In genomic region chr5:96781031-96781733, GRCh38 we compare ENCODE assay signal across 10 cellular contexts. TPM values are rescaled to one million over a fixed set of nuclear protein-coding genes. Genes with fewer than 3 reads are reported as not detected.
DNase-seq lines count a peak whose midpoint lies in the region; ATAC-seq and TF ChIP-seq lines count a peak whose summit lies in the region.
"Had no signal": no experiment of that assay in that cellular context is flagged by ENCODE, and none has a peak within 500 bp of the region (broad histone marks: within the 10 kb centered on the region; RNA-seq: fewer than 3 reads in every experiment).

No MANE protein-coding gene starts in this region.

- H3K4me1 ChIP-seq in Panc1 (ENCODE audit: control insufficient read depth, insufficient read depth, low read length) (peaks cover 14% of the 10 kb centered on the region), esophagus squamous epithelium (peaks cover 0 to 33% (median 14%) of the 10 kb centered on the region in 3 donors), neuronal stem cell (ENCODE audit: control insufficient read depth in 2 of 2, insufficient read depth in 1 of 2, low read depth in 1 of 2, low read length in 2 of 2) (no peaks in the 10 kb centered on the region)

- no peak overlapping the region for H4K8ac ChIP-seq in neuronal stem cell (ENCODE audit: low read depth, low read length)

- no peak overlapping the region for H4K91ac ChIP-seq in neuronal stem cell (ENCODE audit: low read depth, low read length, poor library complexity)

- no peak overlapping the region for H3K4me2 ChIP-seq in neuronal stem cell (ENCODE audit: insufficient read depth, low read length, poor library complexity, severe bottlenecking)

- POLR2A ChIA-PET in Panc1 (lab: Charles Lee), result no interaction called here

- no peak for TF ChIP-seq POLR2A in esophagus squamous epithelium (IDR thresholded peaks at IDR 0.05)

- WGBS in esophagus squamous epithelium, 2 donors, result 27 to 37% methylated on average over 1 of the region's 1 CpG
- WGBS in neuronal stem cell (ENCODE audit: extremely low coverage in 2 of 2, insufficient read length in 2 of 2, insufficient replicate concordance in 1 of 2), 2 donors, result no CpG with 5 or more reads among the region's 1 CpG

- H3K18ac ChIP-seq in neuronal stem cell (ENCODE audit: low read length), result no peak overlapping the region

- no peak overlapping the region for H2BK5ac ChIP-seq in neuronal stem cell (ENCODE audit: low read length)

- no peak overlapping the region for H3K14ac ChIP-seq in neuronal stem cell (ENCODE audit: low read length)

- H3K36me3 ChIP-seq in Panc1 (ENCODE audit: control insufficient read depth, insufficient read depth, low read length) (peaks cover 7% of the 10 kb centered on the region), esophagus squamous epithelium (peaks cover 0 to 89% (median 6%) of the 10 kb centered on the region in 3 donors), neuronal stem cell (replicated peaks in 1 of 2; ENCODE audit: control insufficient read depth in 2 of 2, insufficient read depth in 2 of 2, low read length in 2 of 2) (peaks cover 1 to 95% of the 10 kb centered on the region in 2 donors)

- no peak overlapping the region for H2AK5ac ChIP-seq in neuronal stem cell (ENCODE audit: low read depth, low read length)

- H3K4ac ChIP-seq in neuronal stem cell (ENCODE audit: low read length), result no peak overlapping the region

- no peaks in the 10 kb centered on the region for H3K27me3 ChIP-seq in Panc1 (ENCODE audit: control insufficient read depth, insufficient read depth, low read length)
- H3K27me3 ChIP-seq in esophagus squamous epithelium, result no peaks in the 10 kb centered on the region
- no peaks in the 10 kb centered on the region for H3K27me3 ChIP-seq in neuronal stem cell (ENCODE audit: control insufficient read depth in 3 of 3, insufficient read depth in 3 of 3, low read depth in 1 of 3, low read length in 3 of 3)

- no peak overlapping the region for H2BK12ac ChIP-seq in neuronal stem cell (ENCODE audit: low read length)

- ATAC-seq in Panc1 (peak; percentile 55), GM21515 (IDR thresholded peaks at IDR 0.05; ENCODE audit: unreplicated experiment) (no peak)

- DNase-seq in GM03348 (ENCODE audit: low spot score) (peak; percentile 39), Panc1 (ENCODE audit: low read depth, low spot score) (no peak), esophagus squamous epithelium (lab: John Stamatoyannopoulos, UW) (no peak), retinal pigment epithelial cell (ENCODE audit: low read depth) (peak; percentile 65), DMS53 (lab: John Stamatoyannopoulos, UW) (no peak), neuronal stem cell (ENCODE audit: low spot score) (no peak), NOMO-1 (lab: John Stamatoyannopoulos, UW; ENCODE audit: unreplicated experiment in 2 of 2) (no peak)
- DNase-seq: cortex of kidney, NCI-H1092 had no signal

- CTCF ChIA-PET in Panc1 (lab: Charles Lee), result no interaction called here

- H3K27ac ChIP-seq in Panc1 (ENCODE audit: low read length) (0 out of 2 replicates have a peak overlapping the region, but pooled peaks have one; percentile 40), esophagus squamous epithelium (peak overlapping the region; percentile 9 to 50 (median 26)), neuronal stem cell (replicated peaks; ENCODE audit: low read length) (no peak overlapping the region)

- H3K23ac ChIP-seq in neuronal stem cell (ENCODE audit: low read depth, low read length, poor library complexity), result no peak overlapping the region

- in situ Hi-C loops in Panc1 (cut with HindIII; ENCODE audit: low pct_unique_long_range_greater_than_20kb, low sequenced_read_pairs), result no loop called here

- no peak for TF ChIP-seq CTCF in Panc1 (IDR thresholded peaks at IDR 0.05)
- TF ChIP-seq CTCF in esophagus squamous epithelium (IDR thresholded peaks at IDR 0.05), result no peak
- no peak for TF ChIP-seq CTCF in retinal pigment epithelial cell (conservative IDR thresholded peaks at IDR 0.05; ENCODE audit: low read depth, low read length)

- H2BK120ac ChIP-seq in neuronal stem cell (ENCODE audit: low read depth, low read length), result no peak overlapping the region

- intact Hi-C loops in Panc1 (cut with micrococcal nuclease; ENCODE audit: unreplicated experiment), result no loop called here
- intact Hi-C loops in esophagus squamous epithelium (cut with DNase I), result no loop called here

- H3K9me3 ChIP-seq in Panc1 (ENCODE audit: control insufficient read depth, insufficient read depth, low read depth, low read length) (no peaks in the 10 kb centered on the region), esophagus squamous epithelium (no peaks in the 10 kb centered on the region), neuronal stem cell (replicated peaks in 1 of 2; ENCODE audit: control insufficient read depth in 2 of 2, insufficient read depth in 1 of 2, low read depth in 1 of 2, low read length in 2 of 2) (no peaks in the 10 kb centered on the region)

- H3K9ac ChIP-seq in neuronal stem cell (ENCODE audit: low read depth, low read length, poor library complexity), result no peak overlapping the region

- no TSS peak for BruUV-seq in Panc1 (replicated peaks; lab: Mats Ljungman, UMichigan)

- H3K4me3 ChIP-seq in Panc1 (ENCODE audit: low read depth in 2 of 2, low read length in 2 of 2) (no peak overlapping the region), esophagus squamous epithelium (no peak overlapping the region), retinal pigment epithelial cell (ENCODE audit: low read length) (no peak overlapping the region), neuronal stem cell (ENCODE audit: low read length in 2 of 2) (no peak overlapping the region)

- H3K79me1 ChIP-seq in neuronal stem cell (ENCODE audit: low read depth, low read length), result no peaks in the 10 kb centered on the region

- H2BK15ac ChIP-seq in neuronal stem cell (ENCODE audit: low read length), result no peak overlapping the region

- no peak overlapping the region for H2AFZ ChIP-seq in neuronal stem cell (ENCODE audit: low read length)

RNA-seq across cellular contexts. Expression of gene ERAP1, which starts 26.6 kb away (rescaled TPM):
- total RNA-seq in Panc1 (2021; ENCODE audit: unreplicated experiment) (54.6 TPM), esophagus squamous epithelium (10 to 100 TPM; 17.7 to 28.2 (median 20.9) TPM)
- polyA plus RNA-seq in Panc1 (2012; ENCODE audit: insufficient read length), result 28.4 TPM
- 6.1 TPM for polyA plus RNA-seq in neuronal stem cell (2013, experiment 1 of 2)
- polyA plus RNA-seq in neuronal stem cell (2013, experiment 2 of 2), result 7.0 TPM

Comparison
In these comparisons a context has a peak if more than half of its experiments do, and no peak if none do; other contexts are left out.
1. DNase-seq: peak in GM03348 (single experiment) and retinal pigment epithelial cell (single experiment); none in Panc1 (single experiment), esophagus squamous epithelium (single experiment), DMS53 (single experiment), neuronal stem cell (single experiment) and NOMO-1 (0 of 2).